9 cellular contexts compared by ENCODE assay signal in the genomic region with DNA sequence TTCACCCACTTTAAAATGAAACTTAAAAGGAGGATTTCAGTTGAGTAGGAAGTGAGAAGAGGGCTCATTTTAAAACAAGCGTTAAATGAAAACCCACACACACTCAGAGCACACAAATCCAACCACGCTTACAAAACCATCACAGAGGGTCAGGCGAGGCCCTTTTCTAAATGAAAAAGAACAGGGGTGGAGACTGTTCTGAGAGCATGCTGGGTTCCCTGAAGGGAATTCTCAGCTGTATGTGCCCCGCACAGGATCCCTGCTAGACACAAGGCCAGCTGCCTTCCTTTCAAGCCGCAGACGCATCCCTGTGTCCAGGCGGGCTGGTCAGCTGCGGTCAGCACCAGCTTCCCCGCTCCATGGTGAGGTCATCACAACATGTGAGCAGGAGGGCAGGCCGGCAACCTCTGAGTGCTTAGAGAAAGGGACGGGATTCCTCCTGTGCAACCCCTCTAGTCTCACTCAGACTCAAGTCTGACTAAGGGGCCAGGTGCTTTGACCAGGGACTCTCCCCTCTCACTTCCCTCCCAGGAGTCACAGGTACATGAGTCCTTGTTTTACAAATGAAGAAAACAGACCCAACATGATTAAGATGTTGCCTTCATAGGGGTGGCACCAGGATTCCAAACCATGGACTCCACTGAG.
A peak's percentile ranks its signal among the peaks of the same experiment; 100 is the strongest.
DNase-seq lines count a peak whose midpoint lies in the region; ATAC-seq and TF ChIP-seq lines count a peak whose summit lies in the region.
"Had no signal": no experiment of that assay in that cellular context is flagged by ENCODE, and none has a peak within 500 bp of the region (broad histone marks: within the 10 kb centered on the region; RNA-seq: fewer than 3 reads in every experiment).

No MANE protein-coding gene starts in this region.

- no peak for TF ChIP-seq POLR2A in body of pancreas (IDR thresholded peaks at IDR 0.05)

- H3K27me3 Mint-ChIP-seq in type B pancreatic cell = no peaks in the 10 kb centered on the region

- WGBS in body of pancreas, 2 donors = 83 to 84% methylated on average over 7 to 11 of the region's 11 CpGs
- 81% methylated on average over 11 of the region's 11 CpGs for WGBS in liver

- H3K4me1 ChIP-seq in body of pancreas (peaks cover 25% of the 10 kb centered on the region), liver (ENCODE audit: control insufficient read depth in 4 of 4, insufficient read depth in 4 of 4, low read length in 3 of 4) (peaks cover 0 to 10% (median 4%) of the 10 kb centered on the region in 4 donors)

- H3K36me3 Mint-ChIP-seq in type B pancreatic cell = peaks cover 7% of the 10 kb centered on the region

- H3K4me1 Mint-ChIP-seq in type B pancreatic cell (ENCODE audit: unreplicated experiment) = peaks cover 54% of the 10 kb centered on the region

- peak; percentile 48 for ATAC-seq in body of pancreas

- no peak for TF ChIP-seq RAD21 in liver (IDR thresholded peaks at IDR 0.05)

- intact Hi-C loops in body of pancreas (cut with DNase I) = no loop called here

- peak overlapping the region; percentile 6 for H3K27ac Mint-ChIP-seq in type B pancreatic cell

- no peaks in the 10 kb centered on the region for H3K9me3 Mint-ChIP-seq in type B pancreatic cell

- H3K36me3 ChIP-seq in body of pancreas (replicated peaks in 1 of 2; ENCODE audit: insufficient read depth in 1 of 2, low read depth in 2 of 2) (no peaks in the 10 kb centered on the region), liver (ENCODE audit: control insufficient read depth in 4 of 4, insufficient read depth in 3 of 4, low read depth in 1 of 4, low read length in 3 of 4) (peaks cover 0 to 2% (median 0%) of the 10 kb centered on the region in 4 donors), MG63 (peaks cover 13% of the 10 kb centered on the region)

- H3K4me3 ChIP-seq in body of pancreas (no peak overlapping the region), liver (ENCODE audit: low read depth in 1 of 3, low read length in 3 of 3) (no peak overlapping the region), MG63 (no peak overlapping the region)

- no peak overlapping the region for H3K4me3 Mint-ChIP-seq in type B pancreatic cell

- DNase-seq in NCI-H510A treated with DMSO at 0.1 percent for 48 hours (lab: John Stamatoyannopoulos, UW) = peak; percentile 21
- no peak for DNase-seq in NCI-H510A (lab: John Stamatoyannopoulos, UW)
- peak in 2 of 4 donors; percentile 36 to 46 for DNase-seq in body of pancreas
- DNase-seq in type B pancreatic cell (ENCODE audit: extremely low spot score, unreplicated experiment) = no peak
- no peak for DNase-seq in MG63
- no peak for DNase-seq in GM20000 (ENCODE audit: low spot score)
- DNase-seq in NCI-H524 (lab: John Stamatoyannopoulos, UW) = no peak
- DNase-seq: erythroblast had no signal

- peak overlapping the region; percentile 1 to 50 (median 41) for H3K27ac ChIP-seq in body of pancreas
- H3K27ac ChIP-seq in liver (ENCODE audit: low read depth in 1 of 2, low read length in 2 of 2) = peak overlapping the region; percentile 44 to 69

- no peaks in the 10 kb centered on the region for H3K27me3 ChIP-seq in body of pancreas
- no peaks in the 10 kb centered on the region for H3K27me3 ChIP-seq in liver (ENCODE audit: control insufficient read depth in 4 of 4, insufficient read depth in 4 of 4, low read length in 3 of 4)
- no peaks in the 10 kb centered on the region for H3K27me3 ChIP-seq in MG63

- TF ChIP-seq CTCF in body of pancreas (IDR thresholded peaks at IDR 0.05) (no peak), liver (IDR thresholded peaks at IDR 0.05; ENCODE audit: low read depth, low read length, missing input control) (no peak), type B pancreatic cell (conservative IDR thresholded peaks at IDR 0.05) (no peak), GM20000 (IDR thresholded peaks at IDR 0.05; ENCODE audit: extremely low read depth, missing control alignments) (no peak)

- no peak overlapping the region for H3K9ac ChIP-seq in liver (ENCODE audit: low read depth in 1 of 2, low read length in 2 of 2)

- H3K9me3 ChIP-seq in body of pancreas (no peaks in the 10 kb centered on the region), liver (ENCODE audit: control insufficient read depth in 4 of 4, low read length in 3 of 4) (no peaks in the 10 kb centered on the region), MG63 (no peaks in the 10 kb centered on the region)

TF ChIP-seq in liver, 16 proteins besides CTCF, POLR2A, EP300 and RAD21:
- TF ChIP-seq REST (IDR thresholded peaks at IDR 0.05) (no peak), RXRA (IDR thresholded peaks at IDR 0.05) (no peak), FOXA1 (IDR thresholded peaks at IDR 0.05) (no peak), YY1 (IDR thresholded peaks at IDR 0.05) (no peak), JUND (IDR thresholded peaks at IDR 0.05) (no peak)
- TF ChIP-seq, protein P1, sequence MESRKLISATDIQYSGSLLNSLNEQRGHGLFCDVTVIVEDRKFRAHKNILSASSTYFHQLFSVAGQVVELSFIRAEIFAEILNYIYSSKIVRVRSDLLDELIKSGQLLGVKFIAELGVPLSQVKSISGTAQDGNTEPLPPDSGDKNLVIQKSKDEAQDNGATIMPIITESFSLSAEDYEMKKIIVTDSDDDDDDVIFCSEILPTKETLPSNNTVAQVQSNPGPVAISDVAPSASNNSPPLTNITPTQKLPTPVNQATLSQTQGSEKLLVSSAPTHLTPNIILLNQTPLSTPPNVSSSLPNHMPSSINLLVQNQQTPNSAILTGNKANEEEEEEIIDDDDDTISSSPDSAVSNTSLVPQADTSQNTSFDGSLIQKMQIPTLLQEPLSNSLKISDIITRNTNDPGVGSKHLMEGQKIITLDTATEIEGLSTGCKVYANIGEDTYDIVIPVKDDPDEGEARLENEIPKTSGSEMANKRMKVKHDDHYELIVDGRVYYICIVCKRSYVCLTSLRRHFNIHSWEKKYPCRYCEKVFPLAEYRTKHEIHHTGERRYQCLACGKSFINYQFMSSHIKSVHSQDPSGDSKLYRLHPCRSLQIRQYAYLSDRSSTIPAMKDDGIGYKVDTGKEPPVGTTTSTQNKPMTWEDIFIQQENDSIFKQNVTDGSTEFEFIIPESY (IDR thresholded peaks at IDR 0.05) = no peak
